28 cellular contexts compared by ENCODE assay signal in genomic region chr13:75255653-75256052, GRCh38.
"Had no signal": no experiment of that assay in that cellular context is flagged by ENCODE, and none has a peak within 500 bp of the region (broad histone marks: within the 10 kb centered on the region; RNA-seq: fewer than 3 reads in every experiment).

No MANE protein-coding gene starts in this region.

- H3K4me3 ChIP-seq: gastrocnemius medialis, heart left ventricle had no signal

- H3K9me3 ChIP-seq: gastrocnemius medialis, heart left ventricle had no signal

- ATAC-seq: activated CD8-positive, alpha-beta T cell treated with anti-CD3 and anti-CD28 coated beads for 36 hours; activated T-cell treated with anti-CD3 and anti-CD28 coated beads, Interleukin-2, amount 50 U/mL, for 4 hours; activated T-helper 17 cell treated with anti-CD3 and anti-CD28 coated beads, Interleukin-2, amount 50 U/mL, for 72 hours; effector memory CD8-positive, alpha-beta T cell; gastrocnemius medialis; heart left ventricle had no signal

- H3K27me3 ChIP-seq: brain microvascular endothelial cell, gastrocnemius medialis, heart left ventricle had no signal

- H3K36me3 Mint-ChIP-seq: activated naive CD8-positive, alpha-beta T cell had no signal

- DNase-seq: activated CD4-positive, alpha-beta T cell treated with anti-CD3 and anti-CD28 coated beads for 48 hours; activated CD4-positive, alpha-beta T cell treated with anti-CD3 and anti-CD28 coated beads, Interleukin-2, amount 50 U/mL, for 1 hour; activated CD4-positive, alpha-beta T cell treated with anti-CD3 and anti-CD28 coated beads, Interleukin-2, amount 50 U/mL, for 48 hours; activated CD4-positive, CD25-positive, alpha-beta regulatory T cell; activated CD8-positive, alpha-beta memory T cell treated with anti-CD3 and anti-CD28 coated beads for 24 hours; activated CD8-positive, alpha-beta T cell treated with anti-CD3 and anti-CD28 coated beads for 36 hours; activated effector memory CD4-positive, alpha-beta T cell treated with Interleukin-2 at 50 U/mL for 16 hours; activated gamma-delta T cell treated with Interleukin-2 at 50 U/mL for 16 hours; activated naive CD4-positive, alpha-beta T cell treated with anti-CD3 and anti-CD28 coated beads, Interleukin-2, amount 50 U/mL, for 16 hours; activated naive CD4-positive, alpha-beta T cell treated with Interleukin-2 at 50 U/mL for 16 hours; activated T-cell treated with anti-CD3 and anti-CD28 coated beads, Interleukin-2, amount 50 U/mL, for 4 hours; amygdala; aorta; brain microvascular endothelial cell; caudate nucleus; cortex of kidney; dermis blood vessel endothelial cell; effector CD4-positive, alpha-beta T cell; effector memory CD8-positive, alpha-beta T cell; gastrocnemius medialis; glutamatergic neuron; heart left ventricle; hypothalamus; T-helper 2 cell had no signal

- H3K4me1 Mint-ChIP-seq: activated T-helper 17 cell treated with anti-CD3 and anti-CD28 coated beads, Interleukin-2, amount 50 U/mL, for 72 hours had no signal

- H3K4me1 ChIP-seq: gastrocnemius medialis, heart left ventricle had no signal

- H3K9me3 Mint-ChIP-seq: activated CD8-positive, alpha-beta T cell treated with anti-CD3 and anti-CD28 coated beads for 36 hours; activated T-cell treated with anti-CD3 and anti-CD28 coated beads, Interleukin-2, amount 50 U/mL, for 4 hours; activated T-helper 17 cell treated with anti-CD3 and anti-CD28 coated beads, Interleukin-2, amount 50 U/mL, for 72 hours; effector memory CD8-positive, alpha-beta T cell had no signal

- H3K4me3 Mint-ChIP-seq: activated CD8-positive, alpha-beta T cell treated with anti-CD3 and anti-CD28 coated beads for 36 hours; activated naive CD8-positive, alpha-beta T cell; activated T-cell treated with anti-CD3 and anti-CD28 coated beads, Interleukin-2, amount 50 U/mL, for 4 hours; activated T-helper 17 cell treated with anti-CD3 and anti-CD28 coated beads, Interleukin-2, amount 50 U/mL, for 72 hours; effector memory CD8-positive, alpha-beta T cell had no signal

- FAIRE-seq: colon had no signal

- H3K27ac Mint-ChIP-seq: activated CD8-positive, alpha-beta T cell treated with anti-CD3 and anti-CD28 coated beads for 36 hours; activated naive CD8-positive, alpha-beta T cell; activated T-helper 17 cell treated with anti-CD3 and anti-CD28 coated beads, Interleukin-2, amount 50 U/mL, for 72 hours; effector memory CD8-positive, alpha-beta T cell had no signal

- H3K27ac ChIP-seq: brain microvascular endothelial cell, epithelial cell of prostate, gastrocnemius medialis, heart left ventricle had no signal

- H3K36me3 ChIP-seq: brain microvascular endothelial cell, gastrocnemius medialis, heart left ventricle had no signal
